Comparison of ENCODE assay signal across 12 cellular contexts in genomic region chrX:17038681-17039161, GRCh38.
DNase-seq lines count a peak whose midpoint lies in the region; ATAC-seq, FAIRE-seq and TF ChIP-seq lines count a peak whose summit lies in the region.
"Had no signal": no experiment of that assay in that cellular context is flagged by ENCODE, and none has a peak within 500 bp of the region (broad histone marks: within the 10 kb centered on the region; RNA-seq: fewer than 3 reads in every experiment).

No MANE protein-coding gene starts in this region.

- no peak overlapping the region for H3K4me3 ChIP-seq in kidney (ENCODE audit: low read length in 2 of 2)
- H3K4me3 ChIP-seq: BLaER1 had no signal

- DNase-seq in EL (peak; percentile 0), NOMO-1 treated with DMSO at 0.1 percent for 48 hours (lab: John Stamatoyannopoulos, UW; ENCODE audit: unreplicated experiment) (peak; percentile 62), fibroblast of gingiva (ENCODE audit: low read depth) (peak; percentile 42), T-helper 17 cell (no peak), HTR-8/SVneo (ENCODE audit: insufficient read length, low spot score) (no peak), kidney (no peak), DMS114 treated with DMSO at 0.1 percent for 48 hours (lab: John Stamatoyannopoulos, UW; ENCODE audit: unreplicated experiment) (no peak)
- DNase-seq: activated CD4-positive, alpha-beta T cell treated with anti-CD3 and anti-CD28 coated beads for 4 hours; glutamatergic neuron had no signal

- no peaks in the 10 kb centered on the region for H3K36me3 ChIP-seq in kidney (ENCODE audit: control insufficient read depth in 1 of 2, insufficient read depth in 2 of 2, low read length in 2 of 2)
- H3K36me3 ChIP-seq: BLaER1 had no signal

- H3K4me1 Mint-ChIP-seq in nephron (peaks cover 69% of the 10 kb centered on the region), T-helper 17 cell (peaks cover 2% of the 10 kb centered on the region)

- no peaks in the 10 kb centered on the region for H3K9me3 Mint-ChIP-seq in nephron

- H3K4me3 Mint-ChIP-seq in nephron (peak overlapping the region in 1 of 3 experiments; percentile 20), T-helper 17 cell (no peak overlapping the region)

- intact Hi-C loops in kidney (cut with DNase I), result no loop called here

- H3K4me1 ChIP-seq in kidney (ENCODE audit: control insufficient read depth in 1 of 2, insufficient read depth in 1 of 2, low read depth in 1 of 2, low read length in 2 of 2), result no peaks in the 10 kb centered on the region
- H3K4me1 ChIP-seq: BLaER1 had no signal

- no peak for ATAC-seq in T-helper 17 cell
- ATAC-seq: HCT116 had no signal

- no peak for TF ChIP-seq CTCF in nephron (IDR thresholded peaks at IDR 0.05; ENCODE audit: unreplicated experiment in 3 of 3)
- no peak for TF ChIP-seq CTCF in kidney (IDR thresholded peaks at IDR 0.05; ENCODE audit: borderline replicate concordance, extremely low read depth, insufficient read depth)

- no peaks in the 10 kb centered on the region for H3K36me3 Mint-ChIP-seq in nephron (ENCODE audit: low read depth)
- H3K36me3 Mint-ChIP-seq in T-helper 17 cell (ENCODE audit: low read depth), result no peaks in the 10 kb centered on the region

- H3K27me3 Mint-ChIP-seq in nephron (ENCODE audit: low read depth) (no peaks in the 10 kb centered on the region), T-helper 17 cell (no peaks in the 10 kb centered on the region)

- no peak overlapping the region for H3K27ac ChIP-seq in kidney (ENCODE audit: low read depth in 2 of 2, low read length in 2 of 2)
- H3K27ac ChIP-seq: BLaER1 had no signal

- H3K9me3 ChIP-seq in T-helper 17 cell (ENCODE audit: control insufficient read depth, low read length, poor library complexity, severe bottlenecking), result no peaks in the 10 kb centered on the region
- no peaks in the 10 kb centered on the region for H3K9me3 ChIP-seq in kidney (ENCODE audit: control insufficient read depth in 1 of 2, low read length in 2 of 2)
- H3K9me3 ChIP-seq: BLaER1 had no signal

- H3K27ac Mint-ChIP-seq in nephron (peak overlapping the region; percentile 84 to 93 (median 87)), T-helper 17 cell (no peak overlapping the region)

- FAIRE-seq in HTR-8/SVneo (lab: Jason Lieb, UNC) (no peak), kidney (lab: Jason Lieb, UNC) (no peak)

- no peak overlapping the region for H3K9ac ChIP-seq in kidney (ENCODE audit: low read length in 2 of 2)
- H3K9ac ChIP-seq: BLaER1 had no signal

Comparison
In these comparisons a context has a peak if more than half of its experiments do, and no peak if none do; other contexts are left out.
1. DNase-seq: peak in EL (single experiment), NOMO-1 treated with DMSO at 0.1 percent for 48 hours (single experiment) and fibroblast of gingiva (single experiment); none in T-helper 17 cell (0 of 3), HTR-8/SVneo (single experiment), kidney (single experiment) and DMS114 treated with DMSO at 0.1 percent for 48 hours (single experiment).